In the genomic region with DNA sequence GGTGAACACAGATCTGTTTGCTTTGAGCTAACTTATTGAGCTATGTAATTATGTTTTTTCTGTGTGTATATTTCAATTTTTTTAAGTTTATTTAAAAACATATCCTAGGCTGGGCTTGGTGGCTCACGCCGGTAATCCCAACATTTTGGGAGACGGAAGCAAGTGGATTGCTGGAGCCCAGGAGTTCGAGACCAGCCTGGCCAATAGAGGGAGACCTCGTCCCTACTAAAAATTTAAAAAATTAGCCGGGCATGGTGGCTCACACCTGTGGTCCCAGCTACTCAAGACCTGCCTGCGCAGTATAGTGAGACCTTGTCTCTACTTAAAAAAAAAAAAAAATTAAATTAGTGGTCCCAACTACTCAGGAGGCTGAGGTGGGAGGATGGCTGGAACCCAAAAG, we compare ENCODE assay signal across 2 cellular contexts.
TF ChIP-seq lines count a peak whose summit lies in the region.

No MANE protein-coding gene starts in this region.

TF ChIP-seq in GM23338, 12 proteins besides CTCF, POLR2A, EP300 and RAD21:
- TF ChIP-seq REST (IDR thresholded peaks at IDR 0.05; ENCODE audit: unreplicated experiment): no peak
- no peak for TF ChIP-seq POLR2AphosphoS5 (IDR thresholded peaks at IDR 0.05; ENCODE audit: low read depth)

TF ChIP-seq in WTC11, 78 proteins besides CTCF, POLR2A, EP300 and RAD21 (continued from another document):
- TF ChIP-seq ATF2 (CRISPR knock-in tag; IDR thresholded peaks at IDR 0.05; ENCODE audit: borderline replicate concordance, low read depth): no peak
- no peak for TF ChIP-seq TEAD4 (CRISPR knock-in tag; IDR thresholded peaks at IDR 0.05)
- no peak for TF ChIP-seq PRRX2 (CRISPR knock-in tag; IDR thresholded peaks at IDR 0.05)
- TF ChIP-seq SOX15 (CRISPR knock-in tag; IDR thresholded peaks at IDR 0.05): no peak
- TF ChIP-seq NR1H2 (CRISPR knock-in tag; IDR thresholded peaks at IDR 0.05): no peak
- no peak for TF ChIP-seq ATF6 (CRISPR knock-in tag; IDR thresholded peaks at IDR 0.05)
- TF ChIP-seq SMAD3 (CRISPR knock-in tag; IDR thresholded peaks at IDR 0.05; ENCODE audit: borderline replicate concordance): no peak
- no peak for TF ChIP-seq MAX (CRISPR knock-in tag; IDR thresholded peaks at IDR 0.05)
- TF ChIP-seq, protein P1, sequence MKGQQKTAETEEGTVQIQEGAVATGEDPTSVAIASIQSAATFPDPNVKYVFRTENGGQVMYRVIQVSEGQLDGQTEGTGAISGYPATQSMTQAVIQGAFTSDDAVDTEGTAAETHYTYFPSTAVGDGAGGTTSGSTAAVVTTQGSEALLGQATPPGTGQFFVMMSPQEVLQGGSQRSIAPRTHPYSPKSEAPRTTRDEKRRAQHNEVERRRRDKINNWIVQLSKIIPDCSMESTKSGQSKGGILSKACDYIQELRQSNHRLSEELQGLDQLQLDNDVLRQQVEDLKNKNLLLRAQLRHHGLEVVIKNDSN (CRISPR knock-in tag; IDR thresholded peaks at IDR 0.05): no peak
- no peak for TF ChIP-seq ZNF263 (CRISPR knock-in tag; IDR thresholded peaks at IDR 0.05; ENCODE audit: low read depth)
- TF ChIP-seq ZNF423 (CRISPR knock-in tag; IDR thresholded peaks at IDR 0.05): no peak
- TF ChIP-seq IRF2 (CRISPR knock-in tag; IDR thresholded peaks at IDR 0.05; ENCODE audit: borderline replicate concordance, low read depth): no peak
- TF ChIP-seq ZNF281 (CRISPR knock-in tag; IDR thresholded peaks at IDR 0.05): no peak
- TF ChIP-seq JAZF1 (CRISPR knock-in tag; IDR thresholded peaks at IDR 0.05): no peak
- no peak for TF ChIP-seq ELF4 (CRISPR knock-in tag; IDR thresholded peaks at IDR 0.05; ENCODE audit: low read depth)
